17 cellular contexts compared by ENCODE assay signal in genomic region chrX:73867144-73867543, GRCh38. TPM values are rescaled to one million over a fixed set of nuclear protein-coding genes. Genes with fewer than 3 reads are reported as not detected.
DNase-seq lines count a peak whose midpoint lies in the region; ATAC-seq lines count a peak whose summit lies in the region.
"Had no signal": no experiment of that assay in that cellular context is flagged by ENCODE, and none has a peak within 500 bp of the region (broad histone marks: within the 10 kb centered on the region; RNA-seq: fewer than 3 reads in every experiment).

No MANE protein-coding gene starts in this region.

- H3K9me3 ChIP-seq in MG63, result no peaks in the 10 kb centered on the region
- H3K9me3 ChIP-seq: A549; BLaER1 treated with 17β-estradiol and CSF1 and Interleukin-3, amounts not matched to agents 10 nM and 100 nM; Caco-2 had no signal

- H3K27me3 Mint-ChIP-seq in effector memory CD8-positive, alpha-beta T cell, result no peaks in the 10 kb centered on the region
- H3K27me3 Mint-ChIP-seq: B cell; CD4-positive, alpha-beta T cell had no signal

- H3K27ac Mint-ChIP-seq in effector memory CD8-positive, alpha-beta T cell, result no peak overlapping the region
- H3K27ac Mint-ChIP-seq: B cell; CD4-positive, alpha-beta T cell; CD8-positive, alpha-beta T cell had no signal

- peaks cover 0 to 4% of the 10 kb centered on the region in 2 donors for H3K4me1 Mint-ChIP-seq in effector memory CD8-positive, alpha-beta T cell (ENCODE audit: low read depth in 2 of 2)
- H3K4me1 Mint-ChIP-seq: B cell had no signal

- peaks cover 3% of the 10 kb centered on the region for H3K36me3 Mint-ChIP-seq in effector memory CD8-positive, alpha-beta T cell (ENCODE audit: insufficient read depth)
- H3K36me3 Mint-ChIP-seq: CD8-positive, alpha-beta T cell had no signal

- no peaks in the 10 kb centered on the region for H3K9me3 Mint-ChIP-seq in effector memory CD8-positive, alpha-beta T cell
- H3K9me3 Mint-ChIP-seq: CD4-positive, alpha-beta T cell; CD8-positive, alpha-beta T cell had no signal

- no peak overlapping the region for H3K4me3 Mint-ChIP-seq in effector memory CD8-positive, alpha-beta T cell
- H3K4me3 Mint-ChIP-seq: B cell; CD4-positive, alpha-beta T cell; CD8-positive, alpha-beta T cell had no signal

- ATAC-seq in HG02763 (IDR thresholded peaks at IDR 0.05; ENCODE audit: unreplicated experiment) (no peak), GM18511 (IDR thresholded peaks at IDR 0.05; ENCODE audit: unreplicated experiment) (no peak)
- no peak for ATAC-seq in effector memory CD8-positive, alpha-beta T cell (replicated peaks)
- ATAC-seq: A549; CD8-positive, alpha-beta T cell had no signal

- no peaks in the 10 kb centered on the region for H3K27me3 ChIP-seq in MG63
- H3K27me3 ChIP-seq: BLaER1 treated with 17β-estradiol and CSF1 and Interleukin-3, amounts not matched to agents 10 nM and 100 nM had no signal

- H3K4me3 ChIP-seq in MG63, result no peak overlapping the region
- H3K4me3 ChIP-seq: A549; BLaER1 treated with 17β-estradiol and CSF1 and Interleukin-3, amounts not matched to agents 10 nM and 100 nM had no signal

- no peaks in the 10 kb centered on the region for H3K36me3 ChIP-seq in MG63
- H3K36me3 ChIP-seq: BLaER1 treated with 17β-estradiol and CSF1 and Interleukin-3, amounts not matched to agents 10 nM and 100 nM had no signal

- peak; percentile 11 for DNase-seq in MG63
- DNase-seq in amniotic epithelial cell (ENCODE audit: low read depth), result peak; percentile 11
- DNase-seq in myocyte (ENCODE audit: low read depth), result peak; percentile 2
- DNase-seq in effector memory CD8-positive, alpha-beta T cell, result no peak
- DNase-seq: AML-193; Caco-2; Calu3; CD4-positive, alpha-beta T cell; CD8-positive, alpha-beta T cell; DMS79 treated with DMSO at 0.1 percent for 48 hours; GF-D8 had no signal

RNA-seq across cellular contexts. Expression of gene XIST, which starts 14.6 kb away (rescaled TPM):
- total RNA-seq in MG63 (2014; rRNA removed; shearing (Covaris generic); ENCODE audit: low replicate concordance), result not detected in 2 replicates
- not detected in 2 replicates for total RNA-seq in myocyte
- polyA plus RNA-seq in myocyte (2012), result not detected
- total RNA-seq: A172; B cell; CD4-positive, alpha-beta T cell; CD8-positive, alpha-beta T cell had no signal

Comparison
In these comparisons a context has a peak if more than half of its experiments do, and no peak if none do; other contexts are left out.
1. DNase-seq: peak in MG63 (single experiment), amniotic epithelial cell (single experiment) and myocyte (single experiment); none in effector memory CD8-positive, alpha-beta T cell (0 of 3).